Comparison of ENCODE assay signal across 27 cellular contexts in the genomic region with DNA sequence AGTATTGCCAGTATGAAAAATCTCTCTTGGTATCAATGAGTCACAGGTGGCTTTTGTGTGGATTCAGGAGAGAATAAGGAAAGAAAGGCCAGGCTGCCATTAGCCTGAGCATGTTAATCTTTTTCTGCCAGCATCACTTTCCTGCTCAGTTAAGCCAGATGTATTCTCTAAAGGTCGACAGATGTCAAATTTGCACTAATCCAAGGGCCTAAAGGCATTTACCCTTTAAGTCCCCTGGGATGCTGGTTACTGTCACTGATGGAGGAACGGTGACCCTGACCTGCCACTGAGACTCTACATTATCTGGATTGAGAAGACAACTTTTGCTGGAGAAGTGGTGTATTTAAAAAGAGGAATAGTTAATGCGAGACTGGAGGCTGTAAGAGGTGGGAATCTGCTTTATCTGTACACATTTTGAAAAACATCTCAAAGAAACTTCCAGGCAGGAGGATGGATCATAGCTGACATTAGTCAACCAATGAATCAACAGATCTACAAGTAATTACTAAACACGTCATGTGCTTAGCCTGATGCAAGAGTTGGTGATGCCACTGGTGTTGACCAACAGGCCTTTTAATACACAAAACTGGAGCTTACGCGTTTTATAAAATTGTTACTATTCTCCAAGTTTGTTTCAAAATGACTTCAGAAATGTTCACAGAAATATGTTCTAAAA.
DNase-seq lines count a peak whose midpoint lies in the region; ATAC-seq and TF ChIP-seq lines count a peak whose summit lies in the region.
"Had no signal": no experiment of that assay in that cellular context is flagged by ENCODE, and none has a peak within 500 bp of the region (broad histone marks: within the 10 kb centered on the region; RNA-seq: fewer than 3 reads in every experiment).

No MANE protein-coding gene starts in this region.

- no peak overlapping the region for H2BK5ac ChIP-seq in mesenchymal stem cell (ENCODE audit: low read depth, low read length, poor library complexity, severe bottlenecking)

- no peak overlapping the region for H3K18ac ChIP-seq in mesenchymal stem cell (ENCODE audit: low read depth in 1 of 2, low read length in 2 of 2)

- BruUV-seq in mammary epithelial cell (replicated peaks; lab: Mats Ljungman, UMichigan) (no TSS peak), Calu3 (replicated peaks; lab: Mats Ljungman, UMichigan) (no TSS peak)

- peaks cover 7% of the 10 kb centered on the region for H3K9me3 Mint-ChIP-seq in activated naive CD8-positive, alpha-beta T cell treated with anti-CD3 and anti-CD28 coated beads, Interleukin-2, amount 10 ng/mL, durations not matched to agents 7 days and 5 days
- peaks cover 2% of the 10 kb centered on the region for H3K9me3 Mint-ChIP-seq in activated naive CD8-positive, alpha-beta T cell treated with anti-CD3 and anti-CD28 coated beads for 36 hours
- H3K9me3 Mint-ChIP-seq in type B pancreatic cell, result no peaks in the 10 kb centered on the region
- H3K9me3 Mint-ChIP-seq in stimulated activated effector memory CD8-positive, alpha-beta T cell treated with anti-CD3 and anti-CD28 coated beads, Interleukin-12 subunit alpha, Interleukin-12 subunit beta, amount 100 ng/mL, for 72 hours, result no peaks in the 10 kb centered on the region
- H3K9me3 Mint-ChIP-seq in Calu3 (ENCODE audit: low read depth, unreplicated experiment), result no peaks in the 10 kb centered on the region
- H3K9me3 Mint-ChIP-seq: activated naive CD4-positive, alpha-beta T cell treated with anti-CD3 and anti-CD28 coated beads, Interleukin-2, amount 50 U/mL, for 72 hours; activated T-helper 1 cell treated with anti-CD3 and anti-CD28 coated beads, Interleukin-12 subunit alpha, Interleukin-12 subunit beta, Interleukin-2, Interleukin-4 antibody, amounts not matched to agents 30 ng/mL and 10 ng/mL and 1 ng/mL, durations not matched to agents 14 hours and 24 hours and 36 hours had no signal

- no peak overlapping the region for H4K91ac ChIP-seq in mesenchymal stem cell (ENCODE audit: low read length)

- peaks cover 17% of the 10 kb centered on the region for H3K36me3 Mint-ChIP-seq in activated naive CD8-positive, alpha-beta T cell treated with anti-CD3 and anti-CD28 coated beads, Interleukin-2, amount 10 ng/mL, durations not matched to agents 7 days and 5 days
- no peaks in the 10 kb centered on the region for H3K36me3 Mint-ChIP-seq in activated naive CD8-positive, alpha-beta T cell treated with anti-CD3 and anti-CD28 coated beads for 36 hours
- peaks cover 20% of the 10 kb centered on the region for H3K36me3 Mint-ChIP-seq in type B pancreatic cell
- no peaks in the 10 kb centered on the region for H3K36me3 Mint-ChIP-seq in stimulated activated effector memory CD8-positive, alpha-beta T cell treated with anti-CD3 and anti-CD28 coated beads, Interleukin-12 subunit alpha, Interleukin-12 subunit beta, amount 100 ng/mL, for 72 hours
- H3K36me3 Mint-ChIP-seq in Calu3 (ENCODE audit: insufficient read depth, unreplicated experiment), result peaks cover 11% of the 10 kb centered on the region
- H3K36me3 Mint-ChIP-seq: CD8-positive, alpha-beta memory T cell had no signal

- no peak overlapping the region for H2BK15ac ChIP-seq in mesenchymal stem cell (ENCODE audit: low read depth, poor library complexity, severe bottlenecking)

- dilution Hi-C loops in mammary epithelial cell (cut with HindIII; ENCODE audit: low sequenced_read_pairs), result no loop called here

- peaks cover 26% of the 10 kb centered on the region for H3K4me1 Mint-ChIP-seq in activated naive CD8-positive, alpha-beta T cell treated with anti-CD3 and anti-CD28 coated beads, Interleukin-2, amount 10 ng/mL, durations not matched to agents 7 days and 5 days
- peaks cover 19% of the 10 kb centered on the region for H3K4me1 Mint-ChIP-seq in activated naive CD8-positive, alpha-beta T cell treated with anti-CD3 and anti-CD28 coated beads for 36 hours
- peaks cover 31% of the 10 kb centered on the region for H3K4me1 Mint-ChIP-seq in type B pancreatic cell (ENCODE audit: unreplicated experiment)
- no peaks in the 10 kb centered on the region for H3K4me1 Mint-ChIP-seq in stimulated activated effector memory CD8-positive, alpha-beta T cell treated with anti-CD3 and anti-CD28 coated beads, Interleukin-12 subunit alpha, Interleukin-12 subunit beta, amount 100 ng/mL, for 72 hours
- peaks cover 28% of the 10 kb centered on the region for H3K4me1 Mint-ChIP-seq in Calu3 (ENCODE audit: low read depth, unreplicated experiment)
- H3K4me1 Mint-ChIP-seq: B cell; CD8-positive, alpha-beta memory T cell had no signal

- in situ Hi-C loops in mammary epithelial cell (cut with MboI; ENCODE audit: low sequenced_read_pairs in 2 of 2), result no loop called here

- H3K9me3 ChIP-seq in mammary epithelial cell (replicated peaks; ENCODE audit: insufficient read depth, low read length) (no peaks in the 10 kb centered on the region), mesenchymal stem cell (ENCODE audit: control insufficient read depth, low read length) (no peaks in the 10 kb centered on the region)
- H3K9me3 ChIP-seq: heart left ventricle, lower lobe of right lung, sigmoid colon, thoracic aorta had no signal

- WGBS in mammary epithelial cell (ENCODE audit: low coverage, missing lambda C conversion rate), result 100% methylated on average over 6 of the region's 6 CpGs
- WGBS in mesenchymal stem cell, result 68% methylated on average over 5 of the region's 6 CpGs

- ATAC-seq in activated naive CD8-positive, alpha-beta T cell treated with anti-CD3 and anti-CD28 coated beads, Interleukin-2, amount 10 ng/mL, durations not matched to agents 7 days and 5 days (ENCODE audit: low read depth), result no peak
- no peak for ATAC-seq in stimulated activated effector memory CD8-positive, alpha-beta T cell treated with anti-CD3 and anti-CD28 coated beads, Interleukin-12 subunit alpha, Interleukin-12 subunit beta, amount 100 ng/mL, for 72 hours
- ATAC-seq: activated naive CD4-positive, alpha-beta T cell treated with anti-CD3 and anti-CD28 coated beads, Interleukin-2, amount 50 U/mL, for 72 hours; heart left ventricle had no signal

- H3K27me3 ChIP-seq in mammary epithelial cell (ENCODE audit: insufficient read depth, low read length), result no peaks in the 10 kb centered on the region
- H3K27me3 ChIP-seq in mesenchymal stem cell (ENCODE audit: control insufficient read depth in 1 of 2, insufficient read depth in 1 of 2, low read length in 2 of 2), result no peaks in the 10 kb centered on the region
- H3K27me3 ChIP-seq: heart left ventricle, sigmoid colon had no signal

- no peaks in the 10 kb centered on the region for H4K20me1 ChIP-seq in mammary epithelial cell (ENCODE audit: insufficient read depth, low read length)

- no peak overlapping the region for H3K23ac ChIP-seq in mesenchymal stem cell (ENCODE audit: low read length in 2 of 2)

- no peak overlapping the region for H2AK5ac ChIP-seq in mesenchymal stem cell (ENCODE audit: low read length, severe bottlenecking)

- no peaks in the 10 kb centered on the region for H3K79me1 ChIP-seq in mesenchymal stem cell (replicated peaks; ENCODE audit: low read length, poor library complexity, severe bottlenecking)

- no peak for DNase-seq in activated naive CD8-positive, alpha-beta T cell treated with anti-CD3 and anti-CD28 coated beads, Interleukin-2, amount 10 ng/mL, durations not matched to agents 7 days and 5 days
- DNase-seq in activated naive CD8-positive, alpha-beta T cell treated with anti-CD3 and anti-CD28 coated beads for 36 hours, result no peak
- DNase-seq in mammary epithelial cell (peak; percentile 4), mesenchymal stem cell (no peak), type B pancreatic cell (ENCODE audit: extremely low spot score, unreplicated experiment) (no peak), Calu3 (no peak)
- no peak for DNase-seq in activated naive CD4-positive, alpha-beta T cell treated with anti-CD3 and anti-CD28 coated beads, Interleukin-2, amount 50 U/mL, for 16 hours
- no peak for DNase-seq in stimulated activated effector memory CD8-positive, alpha-beta T cell treated with anti-CD3 and anti-CD28 coated beads, Interleukin-12 subunit alpha, Interleukin-12 subunit beta, amount 100 ng/mL, for 72 hours (ENCODE audit: low spot score in 2 of 2)
- DNase-seq: activated CD4-positive, CD25-positive, alpha-beta regulatory T cell; CD8-positive, alpha-beta memory T cell; DMS53; heart left ventricle; IMR-90; lower lobe of right lung; NCI-H1048; NCI-H1694; NCI-H2171; NCI-H526; SHP77; sigmoid colon; stimulated activated CD4-positive, alpha-beta T cell treated with anti-CD3 and anti-CD28 coated beads, Interleukin-15, amount 100 ng/mL, for 24 hours; stimulated activated naive CD4-positive, alpha-beta T cell treated with Interleukin-2 at 50 U/mL for 16 hours; SW 1271 had no signal

- H3K27ac Mint-ChIP-seq in activated naive CD8-positive, alpha-beta T cell treated with anti-CD3 and anti-CD28 coated beads, Interleukin-2, amount 10 ng/mL, durations not matched to agents 7 days and 5 days, result peak overlapping the region; percentile 62
- H3K27ac Mint-ChIP-seq in activated naive CD8-positive, alpha-beta T cell treated with anti-CD3 and anti-CD28 coated beads for 36 hours, result no peak overlapping the region
- H3K27ac Mint-ChIP-seq in type B pancreatic cell (peak overlapping the region; percentile 61), Calu3 (ENCODE audit: unreplicated experiment) (no peak overlapping the region)
- no peak overlapping the region for H3K27ac Mint-ChIP-seq in stimulated activated effector memory CD8-positive, alpha-beta T cell treated with anti-CD3 and anti-CD28 coated beads, Interleukin-12 subunit alpha, Interleukin-12 subunit beta, amount 100 ng/mL, for 72 hours
- H3K27ac Mint-ChIP-seq: activated naive CD4-positive, alpha-beta T cell treated with anti-CD3 and anti-CD28 coated beads, Interleukin-2, amount 50 U/mL, for 72 hours; B cell; CD8-positive, alpha-beta memory T cell had no signal

- no peaks in the 10 kb centered on the region for H3K4me1 ChIP-seq in mammary epithelial cell (ENCODE audit: insufficient read depth, low read length)
- H3K4me1 ChIP-seq in mesenchymal stem cell (ENCODE audit: control insufficient read depth, insufficient read depth, low read depth, low read length), result peaks cover 5% of the 10 kb centered on the region
- H3K4me1 ChIP-seq: lower lobe of right lung, sigmoid colon had no signal

- no peak overlapping the region for H3K14ac ChIP-seq in mesenchymal stem cell (ENCODE audit: low read length in 2 of 2)

- H4K8ac ChIP-seq in mesenchymal stem cell (ENCODE audit: low read length), result no peak overlapping the region

- H3K79me2 ChIP-seq in mammary epithelial cell (ENCODE audit: insufficient read depth, low read length), result no peaks in the 10 kb centered on the region

- H2BK12ac ChIP-seq in mesenchymal stem cell (ENCODE audit: low read length in 2 of 2), result no peak overlapping the region

- H3K4me3 ChIP-seq in mammary epithelial cell (replicated peaks in 1 of 3; ENCODE audit: insufficient read depth in 1 of 3, low read depth in 2 of 3, low read length in 3 of 3) (no peak overlapping the region), mesenchymal stem cell (ENCODE audit: insufficient read depth in 1 of 2, low read depth in 1 of 2, low read length in 2 of 2) (no peak overlapping the region)
- H3K4me3 ChIP-seq: heart left ventricle, lower lobe of right lung, sigmoid colon, thoracic aorta had no signal

- H3K4me3 Mint-ChIP-seq in activated naive CD8-positive, alpha-beta T cell treated with anti-CD3 and anti-CD28 coated beads, Interleukin-2, amount 10 ng/mL, durations not matched to agents 7 days and 5 days, result no peak overlapping the region
- H3K4me3 Mint-ChIP-seq in activated naive CD8-positive, alpha-beta T cell treated with anti-CD3 and anti-CD28 coated beads for 36 hours, result no peak overlapping the region
- H3K4me3 Mint-ChIP-seq in type B pancreatic cell, result no peak overlapping the region
- no peak overlapping the region for H3K4me3 Mint-ChIP-seq in stimulated activated effector memory CD8-positive, alpha-beta T cell treated with anti-CD3 and anti-CD28 coated beads, Interleukin-12 subunit alpha, Interleukin-12 subunit beta, amount 100 ng/mL, for 72 hours
- no peak overlapping the region for H3K4me3 Mint-ChIP-seq in Calu3 (ENCODE audit: low read depth, unreplicated experiment)
- H3K4me3 Mint-ChIP-seq: activated T-helper 1 cell treated with anti-CD3 and anti-CD28 coated beads, Interleukin-12 subunit alpha, Interleukin-12 subunit beta, Interleukin-2, Interleukin-4 antibody, amounts not matched to agents 30 ng/mL and 10 ng/mL and 1 ng/mL, durations not matched to agents 14 hours and 24 hours and 36 hours; B cell; CD8-positive, alpha-beta memory T cell had no signal

- CTCF ChIA-PET in mammary epithelial cell (lab: Charles Lee; ENCODE audit: low non-redundant PET) (no interaction called here), Calu3 (lab: Charles Lee) (no interaction called here)

- no peak overlapping the region for H3K27ac ChIP-seq in mammary epithelial cell (ENCODE audit: insufficient read depth, low read depth, low read length)
- no peak overlapping the region for H3K27ac ChIP-seq in mesenchymal stem cell (ENCODE audit: low read length, poor library complexity, severe bottlenecking)
- H3K27ac ChIP-seq: heart left ventricle, lower lobe of right lung, sigmoid colon, thoracic aorta had no signal

- H3K9ac ChIP-seq in mammary epithelial cell (ENCODE audit: insufficient read depth, low read length), result no peak overlapping the region
- peak overlapping the region; percentile 58 for H3K9ac ChIP-seq in mesenchymal stem cell (ENCODE audit: low read length)

- H3K36me3 ChIP-seq in mammary epithelial cell (ENCODE audit: insufficient read depth, low read length) (peaks cover 4% of the 10 kb centered on the region), mesenchymal stem cell (ENCODE audit: control insufficient read depth in 1 of 2, insufficient read depth in 2 of 2, low read depth in 1 of 2, low read length in 2 of 2) (peaks cover 0 to 9% of the 10 kb centered on the region in 2 experiments)
- H3K36me3 ChIP-seq: heart left ventricle, lower lobe of right lung, thoracic aorta had no signal

- H2BK120ac ChIP-seq in mesenchymal stem cell (ENCODE audit: low read depth, low read length), result no peak overlapping the region

- no peak overlapping the region for H3K4me2 ChIP-seq in mammary epithelial cell (ENCODE audit: insufficient read depth, low read depth, low read length)
- H3K4me2 ChIP-seq in mesenchymal stem cell (ENCODE audit: low read length, poor library complexity, severe bottlenecking), result no peak overlapping the region

- H3K4ac ChIP-seq in mesenchymal stem cell (ENCODE audit: low read depth in 1 of 2, low read length in 2 of 2), result no peak overlapping the region

- POLR2A ChIA-PET in activated naive CD8-positive, alpha-beta T cell treated with anti-CD3 and anti-CD28 coated beads, Interleukin-2, amount 10 ng/mL, durations not matched to agents 7 days and 5 days (lab: Charles Lee), result interaction anchor here (1.4 kb wide), 1 partner anchor 15 kb away, joined by 3 read pairs; no protein-coding TSS in a partner anchor

- H3K27me3 Mint-ChIP-seq in activated naive CD8-positive, alpha-beta T cell treated with anti-CD3 and anti-CD28 coated beads, Interleukin-2, amount 10 ng/mL, durations not matched to agents 7 days and 5 days, result peaks cover 11% of the 10 kb centered on the region
- H3K27me3 Mint-ChIP-seq in activated naive CD8-positive, alpha-beta T cell treated with anti-CD3 and anti-CD28 coated beads for 36 hours, result peaks cover 28% of the 10 kb centered on the region
- H3K27me3 Mint-ChIP-seq in type B pancreatic cell (no peaks in the 10 kb centered on the region), Calu3 (ENCODE audit: unreplicated experiment) (no peaks in the 10 kb centered on the region)

- TF ChIP-seq CTCF in mammary epithelial cell (conservative IDR thresholded peaks at IDR 0.05 in 1 of 2, IDR thresholded peaks at IDR 0.05 in 1 of 2; ENCODE audit: extremely low read depth in 1 of 2, insufficient read depth in 1 of 2, low read depth in 1 of 2, low read length in 2 of 2) (no peak), type B pancreatic cell (conservative IDR thresholded peaks at IDR 0.05) (no peak), Calu3 (IDR thresholded peaks at IDR 0.05; ENCODE audit: unreplicated experiment) (no peak)

- H2AFZ ChIP-seq in mammary epithelial cell (ENCODE audit: low read depth, low read length) (no peak overlapping the region), mesenchymal stem cell (ENCODE audit: low read depth, low read length) (no peak overlapping the region)

- intact Hi-C loops in mammary epithelial cell (cut with micrococcal nuclease), result no loop called here
- intact Hi-C loops in Calu3 (cut with micrococcal nuclease; ENCODE audit: unreplicated experiment), result loop anchor here (10.0 kb wide), 1 partner anchor 255 kb away; the partner anchor contains the start of gene FRAS1

Comparison
In these comparisons a context has a peak if more than half of its experiments do, and no peak if none do; other contexts are left out.
1. H3K27ac Mint-ChIP-seq: peak in activated naive CD8-positive, alpha-beta T cell treated with anti-CD3 and anti-CD28 coated beads, Interleukin-2, amount 10 ng/mL, durations not matched to agents 7 days and 5 days (single experiment) and type B pancreatic cell (single experiment); none in activated naive CD8-positive, alpha-beta T cell treated with anti-CD3 and anti-CD28 coated beads for 36 hours (single experiment), stimulated activated effector memory CD8-positive, alpha-beta T cell treated with anti-CD3 and anti-CD28 coated beads, Interleukin-12 subunit alpha, Interleukin-12 subunit beta, amount 100 ng/mL, for 72 hours (single experiment) and Calu3 (single experiment).